ENCODE assay signal across 9 cellular contexts in genomic region chr14:89378119-89378518, GRCh38. TPM values are rescaled to one million over a fixed set of nuclear protein-coding genes. Genes with fewer than 3 reads are reported as not detected.
DNase-seq lines count a peak whose midpoint lies in the region; ATAC-seq and TF ChIP-seq lines count a peak whose summit lies in the region.
"Had no signal": no experiment of that assay in that cellular context is flagged by ENCODE, and none has a peak within 500 bp of the region (broad histone marks: within the 10 kb centered on the region; RNA-seq: fewer than 3 reads in every experiment).

No MANE protein-coding gene starts in this region.

- intact Hi-C loops in activated naive CD4-positive, alpha-beta T cell treated with anti-CD3 and anti-CD28 coated beads for 36 hours (cut with micrococcal nuclease) = loop anchor here (1.0 kb wide), 2 partner anchors 13 to 201 kb away; no protein-coding TSS in a partner anchor

- CTCF ChIA-PET in activated naive CD4-positive, alpha-beta T cell treated with anti-CD3 and anti-CD28 coated beads for 36 hours (lab: Charles Lee) = interaction anchor here (1.0 kb wide), 1 partner anchor 9 kb away, joined by 4 read pairs; no protein-coding TSS in a partner anchor
- CTCF ChIA-PET in activated naive CD4-positive, alpha-beta T cell treated with anti-CD3 and anti-CD28 coated beads, Interleukin-2, amount 10 ng/mL, durations not matched to agents 7 days and 5 days (lab: Charles Lee) = no interaction called here

- H3K27me3 Mint-ChIP-seq in activated naive CD4-positive, alpha-beta T cell treated with anti-CD3 and anti-CD28 coated beads for 36 hours (ENCODE audit: low read depth) = no peaks in the 10 kb centered on the region
- no peaks in the 10 kb centered on the region for H3K27me3 Mint-ChIP-seq in activated naive CD4-positive, alpha-beta T cell treated with anti-CD3 and anti-CD28 coated beads, Interleukin-2, amount 10 ng/mL, durations not matched to agents 7 days and 5 days
- no peaks in the 10 kb centered on the region for H3K27me3 Mint-ChIP-seq in stimulated activated memory B cell treated with anti-CD40 and anti-IgM and Interleukin-4, amounts not matched to agents 10 μg/mL and 1 μg/mL and 100 μg/mL, for 72 hours

- no peak overlapping the region for H3K27ac Mint-ChIP-seq in activated naive CD4-positive, alpha-beta T cell treated with anti-CD3 and anti-CD28 coated beads for 36 hours
- H3K27ac Mint-ChIP-seq in activated naive CD4-positive, alpha-beta T cell treated with anti-CD3 and anti-CD28 coated beads, Interleukin-2, amount 10 ng/mL, durations not matched to agents 7 days and 5 days = no peak overlapping the region
- H3K27ac Mint-ChIP-seq in stimulated activated memory B cell treated with anti-CD40 and anti-IgM and Interleukin-4, amounts not matched to agents 10 μg/mL and 1 μg/mL and 100 μg/mL, for 72 hours = peak overlapping the region; percentile 72

- H3K4me3 ChIP-seq in fibroblast of mammary gland (ENCODE audit: control insufficient read depth, low read depth, low read length) = no peak overlapping the region
- H3K4me3 ChIP-seq: SJSA1 had no signal

- H3K9me3 Mint-ChIP-seq in activated naive CD4-positive, alpha-beta T cell treated with anti-CD3 and anti-CD28 coated beads for 36 hours = peaks cover 19% of the 10 kb centered on the region
- H3K9me3 Mint-ChIP-seq in activated naive CD4-positive, alpha-beta T cell treated with anti-CD3 and anti-CD28 coated beads, Interleukin-2, amount 10 ng/mL, durations not matched to agents 7 days and 5 days = peaks cover 24% of the 10 kb centered on the region
- peaks cover 4% of the 10 kb centered on the region for H3K9me3 Mint-ChIP-seq in stimulated activated memory B cell treated with anti-CD40 and anti-IgM and Interleukin-4, amounts not matched to agents 10 μg/mL and 1 μg/mL and 100 μg/mL, for 72 hours

- no peak overlapping the region for H3K4me3 Mint-ChIP-seq in activated naive CD4-positive, alpha-beta T cell treated with anti-CD3 and anti-CD28 coated beads for 36 hours
- H3K4me3 Mint-ChIP-seq in activated naive CD4-positive, alpha-beta T cell treated with anti-CD3 and anti-CD28 coated beads, Interleukin-2, amount 10 ng/mL, durations not matched to agents 7 days and 5 days = no peak overlapping the region
- no peak overlapping the region for H3K4me3 Mint-ChIP-seq in stimulated activated memory B cell treated with anti-CD40 and anti-IgM and Interleukin-4, amounts not matched to agents 10 μg/mL and 1 μg/mL and 100 μg/mL, for 72 hours

- H3K36me3 Mint-ChIP-seq in activated naive CD4-positive, alpha-beta T cell treated with anti-CD3 and anti-CD28 coated beads for 36 hours (ENCODE audit: low read depth) = peaks cover 34% of the 10 kb centered on the region
- H3K36me3 Mint-ChIP-seq in activated naive CD4-positive, alpha-beta T cell treated with anti-CD3 and anti-CD28 coated beads, Interleukin-2, amount 10 ng/mL, durations not matched to agents 7 days and 5 days = peaks cover 41% of the 10 kb centered on the region
- H3K36me3 Mint-ChIP-seq in stimulated activated memory B cell treated with anti-CD40 and anti-IgM and Interleukin-4, amounts not matched to agents 10 μg/mL and 1 μg/mL and 100 μg/mL, for 72 hours = peaks cover 31% of the 10 kb centered on the region

- ATAC-seq in stimulated activated memory B cell treated with anti-CD40 and anti-IgM and Interleukin-4, amounts not matched to agents 10 μg/mL and 1 μg/mL and 100 μg/mL, for 72 hours = peak; percentile 82
- ATAC-seq in HG03175 (IDR thresholded peaks at IDR 0.05; ENCODE audit: unreplicated experiment) = no peak

- peaks cover 44% of the 10 kb centered on the region for H3K4me1 Mint-ChIP-seq in activated naive CD4-positive, alpha-beta T cell treated with anti-CD3 and anti-CD28 coated beads for 36 hours (ENCODE audit: low read depth)
- peaks cover 1% of the 10 kb centered on the region for H3K4me1 Mint-ChIP-seq in activated naive CD4-positive, alpha-beta T cell treated with anti-CD3 and anti-CD28 coated beads, Interleukin-2, amount 10 ng/mL, durations not matched to agents 7 days and 5 days
- H3K4me1 Mint-ChIP-seq in stimulated activated memory B cell treated with anti-CD40 and anti-IgM and Interleukin-4, amounts not matched to agents 10 μg/mL and 1 μg/mL and 100 μg/mL, for 72 hours = peaks cover 45% of the 10 kb centered on the region

- no peak for TF ChIP-seq CTCF in fibroblast of mammary gland (conservative IDR thresholded peaks at IDR 0.05; ENCODE audit: control insufficient read depth, insufficient read depth, low read depth, low read length)

- peak; percentile 72 for DNase-seq in activated naive CD4-positive, alpha-beta T cell treated with anti-CD3 and anti-CD28 coated beads for 36 hours
- DNase-seq in activated naive CD4-positive, alpha-beta T cell treated with anti-CD3 and anti-CD28 coated beads, Interleukin-2, amount 10 ng/mL, durations not matched to agents 7 days and 5 days = no peak
- DNase-seq in M059J (ENCODE audit: low read depth) (peak; percentile 38), fibroblast of mammary gland (ENCODE audit: low read depth) (peak; percentile 73), C1 segment of cervical spinal cord (lab: John Stamatoyannopoulos, UW) (no peak), NCI-H774 (lab: John Stamatoyannopoulos, UW) (no peak)

RNA-seq across cellular contexts. Expression of gene FOXN3, which starts 38.9 kb away (rescaled TPM):
- total RNA-seq in activated naive CD4-positive, alpha-beta T cell treated with anti-CD3 and anti-CD28 coated beads for 36 hours = 10 to 100 TPM; 64.6 to 65.0 TPM
- 9.0 and 16.7 TPM in 2 replicates for total RNA-seq in M059J (2014; rRNA removed; shearing (Covaris generic))

Comparison
In these comparisons a context has a peak if more than half of its experiments do, and no peak if none do; other contexts are left out.
1. DNase-seq: peak in activated naive CD4-positive, alpha-beta T cell treated with anti-CD3 and anti-CD28 coated beads for 36 hours (single experiment), M059J (single experiment) and fibroblast of mammary gland (single experiment); none in activated naive CD4-positive, alpha-beta T cell treated with anti-CD3 and anti-CD28 coated beads, Interleukin-2, amount 10 ng/mL, durations not matched to agents 7 days and 5 days (single experiment), C1 segment of cervical spinal cord (0 of 14) and NCI-H774 (single experiment).